ENCODE assay signal across 18 cellular contexts in genomic region chr19:5337886-5338595, GRCh38. TPM values are rescaled to one million over a fixed set of nuclear protein-coding genes. Genes with fewer than 3 reads are reported as not detected.
A peak's percentile ranks its signal among the peaks of the same experiment; 100 is the strongest.
DNase-seq lines count a peak whose midpoint lies in the region; TF ChIP-seq lines count a peak whose summit lies in the region.
"Had no signal": no experiment of that assay in that cellular context is flagged by ENCODE, and none has a peak within 500 bp of the region (broad histone marks: within the 10 kb centered on the region; RNA-seq: fewer than 3 reads in every experiment).

No MANE protein-coding gene starts in this region.

- H3K4me3 ChIP-seq in WERI-Rb-1 (ENCODE audit: low read depth, low read length) = no peak overlapping the region
- peak overlapping the region; percentile 70 for H3K4me3 ChIP-seq in iPS-18a (ENCODE audit: low read length)
- H3K4me3 ChIP-seq in testis = no peak overlapping the region
- H3K4me3 ChIP-seq: tibial artery had no signal

- intact Hi-C loops in testis (cut with DNase I; ENCODE audit: low total_unique reads) = no loop called here

- H3K36me3 ChIP-seq in WERI-Rb-1 (peaks cover 7% of the 10 kb centered on the region), iPS-18a (ENCODE audit: control insufficient read depth, low read depth, low read length) (peaks cover 3% of the 10 kb centered on the region), testis (ENCODE audit: low read depth, missing control alignments) (no peaks in the 10 kb centered on the region)
- H3K36me3 ChIP-seq: right atrium auricular region, tibial artery had no signal

- H3K9me3 ChIP-seq in WERI-Rb-1 (ENCODE audit: severe bottlenecking) (no peaks in the 10 kb centered on the region), iPS-18a (ENCODE audit: control insufficient read depth, low read depth, low read length) (no peaks in the 10 kb centered on the region), testis (no peaks in the 10 kb centered on the region)
- H3K9me3 ChIP-seq: right atrium auricular region, tibial artery had no signal

- TF ChIP-seq CTCF in WERI-Rb-1 (IDR thresholded peaks at IDR 0.05; ENCODE audit: low read depth, low read length) = no peak
- no peak for TF ChIP-seq CTCF in testis (IDR thresholded peaks at IDR 0.05)

- WGBS in testis, 2 donors = 39 to 45% methylated on average over 17 to 27 of the region's 27 CpGs

- H3K27ac ChIP-seq in WERI-Rb-1 = peak overlapping the region; percentile 85
- no peak overlapping the region for H3K27ac ChIP-seq in iPS-18a (ENCODE audit: low read length)
- H3K27ac ChIP-seq in testis = no peak overlapping the region
- H3K27ac ChIP-seq: right atrium auricular region, tibial artery had no signal

- H3K4me1 ChIP-seq in iPS-18a (ENCODE audit: control insufficient read depth, low read depth, low read length) (peaks cover 12% of the 10 kb centered on the region), testis (no peaks in the 10 kb centered on the region)

- H3K27me3 ChIP-seq in WERI-Rb-1 (ENCODE audit: insufficient read depth, low read depth, severe bottlenecking) (no peaks in the 10 kb centered on the region), iPS-18a (ENCODE audit: control insufficient read depth, insufficient read depth, low read length) (peaks cover 22% of the 10 kb centered on the region), testis (no peaks in the 10 kb centered on the region)

- H3K9ac ChIP-seq in iPS-18a (ENCODE audit: low read length) = peak overlapping the region; percentile 83

- DNase-seq in NCI-H1436 (lab: John Stamatoyannopoulos, UW) (peak; percentile 67), NCI-H1436 treated with DMSO at 0.1 percent for 48 hours (lab: John Stamatoyannopoulos, UW) (no peak), WERI-Rb-1 (no peak), superior temporal gyrus (ENCODE audit: extremely low spot score) (peak; percentile 24), testis (no peak), NCI-H187 treated with DMSO at 0.1 percent for 48 hours (lab: John Stamatoyannopoulos, UW) (no peak), cerebellar cortex (ENCODE audit: low spot score) (no peak)
- DNase-seq: 8988T; activated CD4-positive, alpha-beta T cell treated with anti-CD3 and anti-CD28 coated beads for 1 hour; activated gamma-delta T cell treated with Interleukin-2 at 50 U/mL for 16 hours; cerebellar nuclear complex; mesenchymal stem cell; MM.1S; NCI-H2029; NCI-H748 treated with DMSO at 0.1 percent for 48 hours; tibial artery had no signal

- no peak for TF ChIP-seq POLR2A in testis (IDR thresholded peaks at IDR 0.05)

RNA-seq across cellular contexts. Expression of gene PTPRS, which starts 2.6 kb away (rescaled TPM):
- total RNA-seq in testis = 100 to 1,000 TPM in 1 of 2 donors, 10 to 100 TPM in 1; 85.6 to 138 TPM
- polyA plus RNA-seq in testis (ENCODE audit: insufficient read depth, low read depth, low replicate concordance) = 27.1 TPM

Comparison
In these comparisons a context has a peak if more than half of its experiments do, and no peak if none do; other contexts are left out.
1. DNase-seq: peak in NCI-H1436 (single experiment) and superior temporal gyrus (single experiment); none in NCI-H1436 treated with DMSO at 0.1 percent for 48 hours (single experiment), WERI-Rb-1 (single experiment), testis (single experiment), NCI-H187 treated with DMSO at 0.1 percent for 48 hours (single experiment) and cerebellar cortex (single experiment).